Comparison of ENCODE assay signal across 8 cellular contexts in the genomic region with DNA sequence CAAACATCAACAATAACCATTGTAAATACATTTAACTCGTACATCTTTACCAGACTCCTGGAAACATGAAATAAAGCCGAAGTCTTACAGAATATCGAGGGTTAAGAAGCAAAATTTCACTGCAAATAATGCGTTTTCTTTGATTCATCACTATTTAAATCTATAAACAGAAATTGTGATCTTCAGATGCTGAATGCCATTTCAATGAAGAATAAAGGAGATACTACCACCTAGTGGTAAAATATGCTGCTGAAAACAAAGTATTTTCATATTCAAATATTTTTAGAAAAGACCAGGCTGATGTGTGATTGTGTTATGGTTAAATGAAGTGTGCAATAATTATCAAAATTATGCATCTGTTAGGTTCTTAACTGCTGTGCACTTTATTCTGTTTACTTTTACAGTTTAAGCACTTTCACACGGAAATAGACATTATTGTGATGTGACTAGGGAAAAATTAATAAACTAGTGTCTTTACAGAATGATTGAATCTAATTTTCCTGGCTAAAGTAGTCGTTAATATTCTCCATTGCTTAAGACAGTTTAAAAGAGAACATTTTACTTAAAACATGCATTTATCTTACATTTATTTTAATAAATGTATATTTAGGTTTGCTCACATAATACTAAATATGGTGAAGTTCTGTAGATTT.
DNase-seq lines count a peak whose midpoint lies in the region; ATAC-seq, FAIRE-seq and TF ChIP-seq lines count a peak whose summit lies in the region.

No MANE protein-coding gene starts in this region.

- H3K27me3 ChIP-seq in astrocyte (ENCODE audit: insufficient read depth, low read length), result no peaks in the 10 kb centered on the region
- no peaks in the 10 kb centered on the region for H3K27me3 ChIP-seq in CD4-positive, alpha-beta memory T cell (ENCODE audit: insufficient read depth, low read length)

- H3K9me3 Mint-ChIP-seq in astrocyte (ENCODE audit: unreplicated experiment) (no peaks in the 10 kb centered on the region), naive B cell (no peaks in the 10 kb centered on the region)
- no peaks in the 10 kb centered on the region for H3K9me3 Mint-ChIP-seq in activated T-cell treated with anti-CD3 and anti-CD28 coated beads, Interleukin-2, amount 50 U/mL, for 24 hours
- peaks cover 0 to 2% (median 0%) of the 10 kb centered on the region in 8 donors for H3K9me3 Mint-ChIP-seq in CD4-positive, alpha-beta memory T cell

- H3K36me3 Mint-ChIP-seq in astrocyte (ENCODE audit: low read depth, unreplicated experiment) (no peaks in the 10 kb centered on the region), naive B cell (no peaks in the 10 kb centered on the region)
- no peaks in the 10 kb centered on the region for H3K36me3 Mint-ChIP-seq in activated T-cell treated with anti-CD3 and anti-CD28 coated beads, Interleukin-2, amount 50 U/mL, for 24 hours (ENCODE audit: low read depth)
- H3K36me3 Mint-ChIP-seq in CD4-positive, alpha-beta memory T cell, result no peaks in the 10 kb centered on the region

- H3K27ac Mint-ChIP-seq in astrocyte (ENCODE audit: unreplicated experiment) (no peak overlapping the region), naive B cell (no peak overlapping the region)
- no peak overlapping the region for H3K27ac Mint-ChIP-seq in activated T-cell treated with anti-CD3 and anti-CD28 coated beads, Interleukin-2, amount 50 U/mL, for 24 hours
- H3K27ac Mint-ChIP-seq in CD4-positive, alpha-beta memory T cell, result no peak overlapping the region

- no peak for TF ChIP-seq POLR2A in GM12892 (IDR thresholded peaks at IDR 0.05; ENCODE audit: low read depth, low read length)

- CTCF ChIA-PET in CD4-positive, alpha-beta memory T cell (lab: Charles Lee; ENCODE audit: partially characterized antibody), result no interaction called here

- no peak for FAIRE-seq in astrocyte (lab: Jason Lieb, UNC)
- no peak for FAIRE-seq in GM12892 (lab: Jason Lieb, UNC)

- no peak overlapping the region for H3K4me3 ChIP-seq in astrocyte (ENCODE audit: insufficient read depth, low read depth, low read length)
- no peak overlapping the region for H3K4me3 ChIP-seq in CD4-positive, alpha-beta memory T cell (ENCODE audit: low read length in 2 of 2)

- H3K4me1 Mint-ChIP-seq in astrocyte (ENCODE audit: low read depth, unreplicated experiment) (no peaks in the 10 kb centered on the region), naive B cell (no peaks in the 10 kb centered on the region)
- no peaks in the 10 kb centered on the region for H3K4me1 Mint-ChIP-seq in activated T-cell treated with anti-CD3 and anti-CD28 coated beads, Interleukin-2, amount 50 U/mL, for 24 hours (ENCODE audit: low read depth)
- no peaks in the 10 kb centered on the region for H3K4me1 Mint-ChIP-seq in CD4-positive, alpha-beta memory T cell

- H3K79me2 ChIP-seq in astrocyte (ENCODE audit: insufficient read depth, low read length), result no peaks in the 10 kb centered on the region

- no peak overlapping the region for H3K4me2 ChIP-seq in astrocyte (ENCODE audit: low read length)

- H2AFZ ChIP-seq in astrocyte (ENCODE audit: low read depth, low read length), result no peak overlapping the region

- ATAC-seq in naive B cell (ENCODE audit: low read depth in 2 of 2) (no peak), GM19397 (IDR thresholded peaks at IDR 0.05; ENCODE audit: unreplicated experiment) (no peak)

- no peaks in the 10 kb centered on the region for H3K9me3 ChIP-seq in astrocyte (ENCODE audit: insufficient read depth, low read depth, low read length)
- H3K9me3 ChIP-seq in CD4-positive, alpha-beta memory T cell (ENCODE audit: control insufficient read depth in 1 of 2, low read length in 2 of 2), result no peaks in the 10 kb centered on the region

- H3K27me3 Mint-ChIP-seq in astrocyte (ENCODE audit: low read depth, unreplicated experiment), result no peaks in the 10 kb centered on the region
- H3K27me3 Mint-ChIP-seq in naive B cell, result no peaks in the 10 kb centered on the region
- no peaks in the 10 kb centered on the region for H3K27me3 Mint-ChIP-seq in activated T-cell treated with anti-CD3 and anti-CD28 coated beads, Interleukin-2, amount 50 U/mL, for 24 hours
- H3K27me3 Mint-ChIP-seq in CD4-positive, alpha-beta memory T cell, result no peaks in the 10 kb centered on the region

- no peak overlapping the region for H3K27ac ChIP-seq in astrocyte (ENCODE audit: low read depth, low read length)
- no peak overlapping the region for H3K27ac ChIP-seq in CD4-positive, alpha-beta memory T cell (ENCODE audit: low read depth, low read length)

- H3K4me3 Mint-ChIP-seq in astrocyte (ENCODE audit: unreplicated experiment) (no peak overlapping the region), naive B cell (no peak overlapping the region)
- no peak overlapping the region for H3K4me3 Mint-ChIP-seq in activated T-cell treated with anti-CD3 and anti-CD28 coated beads, Interleukin-2, amount 50 U/mL, for 24 hours
- H3K4me3 Mint-ChIP-seq in CD4-positive, alpha-beta memory T cell, result no peak overlapping the region

- H3K9ac ChIP-seq in astrocyte (ENCODE audit: low read length), result no peak overlapping the region

- no peaks in the 10 kb centered on the region for H3K4me1 ChIP-seq in astrocyte (ENCODE audit: insufficient read depth, low read length)
- no peaks in the 10 kb centered on the region for H3K4me1 ChIP-seq in CD4-positive, alpha-beta memory T cell (ENCODE audit: insufficient read depth, low read length)

- no peaks in the 10 kb centered on the region for H4K20me1 ChIP-seq in astrocyte (ENCODE audit: insufficient read depth, low read length)

- H3K36me3 ChIP-seq in astrocyte (ENCODE audit: insufficient read depth, low read length), result no peaks in the 10 kb centered on the region
- H3K36me3 ChIP-seq in CD4-positive, alpha-beta memory T cell (ENCODE audit: insufficient read depth, low read length), result no peaks in the 10 kb centered on the region

- TF ChIP-seq CTCF in GM10266 (IDR thresholded peaks at IDR 0.05; ENCODE audit: control insufficient read depth, insufficient read depth, low read depth, missing control alignments) (peak; percentile 41), astrocyte (IDR thresholded peaks at IDR 0.05; ENCODE audit: insufficient read depth, low read depth, low read length) (peak; percentile 35)

- intact Hi-C loops in CD4-positive, alpha-beta memory T cell (cut with micrococcal nuclease), result no loop called here

- POLR2A ChIA-PET in CD4-positive, alpha-beta memory T cell (lab: Charles Lee; ENCODE audit: partially characterized antibody), result no interaction called here

- DNase-seq in GM10266 (ENCODE audit: extremely low spot score) (no peak), NCI-H1092 treated with DMSO at 0.1 percent for 48 hours (lab: John Stamatoyannopoulos, UW) (peak; percentile 38), astrocyte (ENCODE audit: low read depth) (no peak), naive B cell (peak; percentile 1), GM12892 (ENCODE audit: insufficient read length) (no peak)
- DNase-seq in activated T-cell treated with anti-CD3 and anti-CD28 coated beads, Interleukin-2, amount 50 U/mL, for 24 hours, result no peak
- DNase-seq in CD4-positive, alpha-beta memory T cell, result no peak

Comparison
In these comparisons a context has a peak if more than half of its experiments do, and no peak if none do; other contexts are left out.
1. DNase-seq: peak in NCI-H1092 treated with DMSO at 0.1 percent for 48 hours (single experiment) and naive B cell (single experiment); none in GM10266 (single experiment), astrocyte (single experiment), activated T-cell treated with anti-CD3 and anti-CD28 coated beads, Interleukin-2, amount 50 U/mL, for 24 hours (single experiment), CD4-positive, alpha-beta memory T cell (0 of 5) and GM12892 (single experiment).